ENCODE assay signal across 9 cellular contexts in genomic region chr20:50848846-50849673, GRCh38. TPM values are rescaled to one million over a fixed set of nuclear protein-coding genes. Genes with fewer than 3 reads are reported as not detected.
A peak's percentile ranks its signal among the peaks of the same experiment; 100 is the strongest.
DNase-seq lines count a peak whose midpoint lies in the region; ATAC-seq and TF ChIP-seq lines count a peak whose summit lies in the region.
"Had no signal": no experiment of that assay in that cellular context is flagged by ENCODE, and none has a peak within 500 bp of the region (broad histone marks: within the 10 kb centered on the region; RNA-seq: fewer than 3 reads in every experiment).

No MANE protein-coding gene starts in this region.

- DNase-seq in astrocyte of the hippocampus (ENCODE audit: low read depth, low spot score) (peak; percentile 15), mesothelial cell of epicardium (ENCODE audit: low spot score in 2 of 2, unreplicated experiment in 2 of 2) (no peak), HuH-7 (ENCODE audit: low spot score) (no peak)
- DNase-seq in activated T-cell treated with anti-CD3 and anti-CD28 coated beads, Interleukin-2, amount 50 U/mL, for 1 hour: no peak
- DNase-seq: spleen had no signal

- H3K27me3 Mint-ChIP-seq in mesothelial cell of epicardium (ENCODE audit: low read depth): no peaks in the 10 kb centered on the region

- H3K36me3 ChIP-seq in BLaER1: peaks cover 79% of the 10 kb centered on the region

- H3K4me1 ChIP-seq in BLaER1: peaks cover 63% of the 10 kb centered on the region

- H3K4me3 ChIP-seq in BLaER1: peak overlapping the region; percentile 39

- ATAC-seq in HG02852 (IDR thresholded peaks at IDR 0.05; ENCODE audit: unreplicated experiment): peak; percentile 43
- no peak for ATAC-seq in GM18868 (IDR thresholded peaks at IDR 0.05; ENCODE audit: unreplicated experiment)
- no peak for ATAC-seq in GM18517 (IDR thresholded peaks at IDR 0.05; ENCODE audit: unreplicated experiment)

- H3K27ac Mint-ChIP-seq in mesothelial cell of epicardium: peak overlapping the region; percentile 31

- no peaks in the 10 kb centered on the region for H3K9me3 ChIP-seq in BLaER1
- H3K9me3 ChIP-seq: spleen had no signal

- H3K9ac ChIP-seq in BLaER1: peak overlapping the region; percentile 71

- peaks cover 9% of the 10 kb centered on the region for H3K4me1 Mint-ChIP-seq in mesothelial cell of epicardium

- TF ChIP-seq CTCF in mesothelial cell of epicardium (IDR thresholded peaks at IDR 0.05; ENCODE audit: unreplicated experiment): no peak

- peak overlapping the region; percentile 84 for H3K27ac ChIP-seq in BLaER1

- H4K20me1 ChIP-seq in BLaER1: peaks cover 14% of the 10 kb centered on the region; the same call in 1 of the 2 replicates

- peaks cover 2% of the 10 kb centered on the region for H3K36me3 Mint-ChIP-seq in mesothelial cell of epicardium

- H3K9me3 Mint-ChIP-seq in mesothelial cell of epicardium: no peaks in the 10 kb centered on the region

- no peaks in the 10 kb centered on the region for H3K27me3 ChIP-seq in BLaER1
- H3K27me3 ChIP-seq: spleen had no signal

- peak overlapping the region; percentile 85 for H3K4me2 ChIP-seq in BLaER1

- H3K4me3 Mint-ChIP-seq in mesothelial cell of epicardium: no peak overlapping the region

RNA-seq across cellular contexts. Expression of gene BCAS4, which starts 54.2 kb away (rescaled TPM):
- total RNA-seq in mesothelial cell of epicardium: 12.9 to 15.9 TPM (median 15.2 TPM) in 3 replicates
